8 cellular contexts compared by ENCODE assay signal in the genomic region with DNA sequence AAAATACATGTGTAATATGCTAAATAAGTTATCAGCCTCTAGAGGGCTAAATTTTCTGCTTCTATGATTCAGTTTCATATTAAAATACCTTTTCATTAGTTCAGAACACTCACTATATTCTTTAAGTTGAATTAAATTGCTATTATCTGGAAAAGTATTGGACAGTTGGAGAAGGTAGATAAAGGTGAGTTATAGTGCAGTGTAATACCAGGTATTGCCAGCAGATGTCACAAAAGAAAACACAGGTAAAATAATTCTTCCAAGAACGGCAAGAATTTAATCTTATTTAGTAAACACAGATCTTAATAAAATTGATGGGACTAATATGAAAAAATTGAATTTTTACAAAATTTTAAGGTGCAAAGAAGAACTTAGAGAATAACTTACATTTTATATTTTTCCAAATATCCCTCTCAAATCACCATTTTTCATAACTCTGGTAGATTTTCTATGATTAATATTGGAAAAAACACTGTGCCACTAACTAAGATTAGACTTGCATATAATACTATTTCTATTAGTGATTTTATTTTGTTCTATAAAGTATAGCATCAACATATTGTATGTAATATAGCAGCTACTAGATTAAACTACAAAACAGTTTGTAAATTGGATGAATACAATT. TPM values are rescaled to one million over a fixed set of nuclear protein-coding genes. Genes with fewer than 3 reads are reported as not detected.
DNase-seq lines count a peak whose midpoint lies in the region; ATAC-seq, FAIRE-seq and TF ChIP-seq lines count a peak whose summit lies in the region.

No MANE protein-coding gene starts in this region.

- CTCF ChIA-PET in A673 (lab: Charles Lee), result interaction anchor here (0.5 to 2.0 kb wide), 3 partner anchors 12 to 1063 kb away, joined by 5 to 13 read pairs (median 6); no protein-coding TSS in a partner anchor

- no peaks in the 10 kb centered on the region for H3K4me1 ChIP-seq in A673 (ENCODE audit: insufficient read depth, low read length, poor library complexity, severe bottlenecking)
- H3K4me1 ChIP-seq in hepatocyte (ENCODE audit: insufficient read depth), result no peaks in the 10 kb centered on the region

- H3K9me3 ChIP-seq in A673 (ENCODE audit: low read depth, low read length, poor library complexity, severe bottlenecking) (no peaks in the 10 kb centered on the region), hepatocyte (ENCODE audit: low read depth) (no peaks in the 10 kb centered on the region)

- H3K4me3 ChIP-seq in A673 (ENCODE audit: low read depth, low read length, poor library complexity, severe bottlenecking) (no peak overlapping the region), hepatocyte (no peak overlapping the region)

- H3K79me2 ChIP-seq in hepatocyte, result no peaks in the 10 kb centered on the region

- peak; percentile 97 for TF ChIP-seq CTCF in A673 (conservative IDR thresholded peaks at IDR 0.05; ENCODE audit: low read depth, low read length)
- TF ChIP-seq CTCF in hepatocyte (IDR thresholded peaks at IDR 0.05; ENCODE audit: poor library complexity), result peak; percentile 65

- no TSS peak for BruUV-seq in A673 (replicated peaks; lab: Mats Ljungman, UMichigan)

- no peaks in the 10 kb centered on the region for H3K9me2 ChIP-seq in hepatocyte (replicated peaks; ENCODE audit: insufficient read depth)

- H3K27me3 ChIP-seq in A673 (replicated peaks; ENCODE audit: insufficient read depth, low read depth, low read length, poor library complexity), result peaks cover 39% of the 10 kb centered on the region
- peaks cover 5% of the 10 kb centered on the region for H3K27me3 ChIP-seq in hepatocyte

- no peaks in the 10 kb centered on the region for H4K20me1 ChIP-seq in hepatocyte (ENCODE audit: insufficient read depth, poor library complexity, severe bottlenecking)

- H3K36me3 ChIP-seq in A673 (ENCODE audit: insufficient read depth, low read length, poor library complexity, severe bottlenecking) (no peaks in the 10 kb centered on the region), hepatocyte (replicated peaks; ENCODE audit: insufficient read depth, low read depth) (no peaks in the 10 kb centered on the region)

- 16% methylated on average over 1 of the region's 1 CpG for WGBS in hepatocyte (ENCODE audit: low lambda C conversion rate, missing lambda C conversion rate)

- H2AFZ ChIP-seq in hepatocyte, result no peak overlapping the region

- DNase-seq in A673 (ENCODE audit: low spot score), result peak; percentile 40
- DNase-seq in GM19239 (ENCODE audit: insufficient read length, low spot score), result no peak
- DNase-seq in RPMI8226, result peak; percentile 18
- peak; percentile 41 for DNase-seq in hepatocyte (ENCODE audit: low spot score)
- DNase-seq in stimulated activated CD4-positive, alpha-beta T cell treated with anti-CD3 and anti-CD28 coated beads, Interleukin-1b, Interleukin-23, amount 100 ng/mL, for 48 hours, result no peak
- DNase-seq in NCI-H226, result no peak

- no peak overlapping the region for H3K4me2 ChIP-seq in hepatocyte

- POLR2A ChIA-PET in A673 (lab: Charles Lee; ENCODE audit: low non-redundant PET), result interaction anchor here (0.7 kb wide), 1 partner anchor 1746 kb away, joined by 3 read pairs; no protein-coding TSS in a partner anchor

- peak; percentile 77 for FAIRE-seq in GM19239 (lab: Jason Lieb, UNC)

- intact Hi-C loops in A673 (cut with micrococcal nuclease; ENCODE audit: unreplicated experiment), result loop anchor here (2.0 to 5.0 kb wide), 3 partner anchors 151 to 1820 kb away; no protein-coding TSS in a partner anchor

- no peak overlapping the region for H3K27ac ChIP-seq in A673 (ENCODE audit: low read depth, low read length, poor library complexity, severe bottlenecking)
- H3K27ac ChIP-seq in hepatocyte, result no peak overlapping the region

- no peak for ATAC-seq in GM21515 (IDR thresholded peaks at IDR 0.05; ENCODE audit: unreplicated experiment)
- ATAC-seq in GM21390 (IDR thresholded peaks at IDR 0.05; ENCODE audit: unreplicated experiment), result no peak

RNA-seq across cellular contexts. Expression of a gene that starts 1.7 kb away (rescaled TPM):
- total RNA-seq in A673 (2021), result 38.3 and 52.3 TPM in 2 replicates
- 2.4 and 3.1 TPM in 2 replicates for total RNA-seq in hepatocyte
- polyA plus RNA-seq in hepatocyte, result 1.1 and 2.0 TPM in 2 replicates

Comparison
In these comparisons a context has a peak if more than half of its experiments do, and no peak if none do; other contexts are left out.
1. DNase-seq: peak in A673 (single experiment), RPMI8226 (single experiment) and hepatocyte (single experiment); none in GM19239 (single experiment), stimulated activated CD4-positive, alpha-beta T cell treated with anti-CD3 and anti-CD28 coated beads, Interleukin-1b, Interleukin-23, amount 100 ng/mL, for 48 hours (single experiment) and NCI-H226 (single experiment).